8 cellular contexts compared by ENCODE assay signal in the genomic region with DNA sequence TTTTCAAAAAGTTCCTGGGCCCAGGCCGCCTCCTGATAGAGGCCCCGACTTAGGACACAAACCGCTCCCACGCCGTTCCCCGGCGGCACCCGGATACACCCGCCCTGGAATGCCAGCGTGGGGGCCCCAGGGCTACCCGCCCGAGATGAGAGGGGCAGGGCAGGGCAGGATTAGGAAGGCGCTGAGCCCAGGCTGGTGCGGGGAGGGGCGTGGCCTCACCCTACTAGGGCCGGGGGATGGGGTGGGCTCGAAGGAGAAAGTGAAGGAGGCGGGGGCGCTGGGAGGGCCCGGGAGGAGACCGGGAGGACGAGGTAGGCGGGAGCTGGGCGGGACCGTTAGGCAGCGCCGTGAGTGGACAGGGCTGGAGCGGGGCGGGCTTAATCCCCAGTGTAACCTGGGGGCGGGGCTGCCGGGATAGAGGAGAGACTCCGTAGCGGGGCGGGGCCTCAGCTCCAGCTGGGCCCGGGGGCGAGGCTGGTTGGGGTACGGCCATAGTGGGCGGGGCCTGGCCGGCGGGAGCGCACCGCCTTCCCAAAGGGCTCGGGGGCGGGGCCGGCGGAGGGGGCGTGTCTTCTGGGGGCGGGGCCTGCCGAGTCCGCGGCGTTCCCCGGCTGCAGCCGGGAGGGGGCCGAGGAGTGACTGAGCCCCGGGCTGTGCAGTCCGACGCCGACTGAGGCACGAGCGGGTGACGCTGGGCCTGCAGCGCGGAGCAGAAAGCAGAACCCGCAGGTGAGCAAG. TPM values are rescaled to one million over a fixed set of nuclear protein-coding genes. Genes with fewer than 3 reads are reported as not detected.
DNase-seq lines count a peak whose midpoint lies in the region; ATAC-seq and TF ChIP-seq lines count a peak whose summit lies in the region.

TSS of gene CD82 (plus strand) at position 656 of the 738 bp plus-strand sequence. CDS start 29,000 bp downstream, outside the sequence.

- H3K9ac ChIP-seq in endocrine pancreas (ENCODE audit: control insufficient read depth, insufficient read depth, low read length) = peak within 1 kb of the TSS; percentile 42

- H3K4me3 Mint-ChIP-seq in Calu3 (ENCODE audit: low read depth, unreplicated experiment) = peak within 1 kb of the TSS; percentile 83
- peak within 1 kb of the TSS; percentile 78 for H3K4me3 Mint-ChIP-seq in activated CD8-positive, alpha-beta memory T cell treated with anti-CD3 and anti-CD28 coated beads, Interleukin-2, amount 10 ng/mL, durations not matched to agents 7 days and 5 days

- H3K4me1 Mint-ChIP-seq in Calu3 (ENCODE audit: low read depth, unreplicated experiment) = peaks cover 37% of the 10 kb centered on the region
- peaks cover 53% of the 10 kb centered on the region for H3K4me1 Mint-ChIP-seq in activated CD8-positive, alpha-beta memory T cell treated with anti-CD3 and anti-CD28 coated beads, Interleukin-2, amount 10 ng/mL, durations not matched to agents 7 days and 5 days

- H3K4me3 ChIP-seq in endocrine pancreas (ENCODE audit: control insufficient read depth, insufficient read depth, low read length) = peak within 1 kb of the TSS; percentile 47

- H3K9me3 Mint-ChIP-seq in Calu3 (ENCODE audit: low read depth, unreplicated experiment) = no peaks in the 10 kb centered on the region
- H3K9me3 Mint-ChIP-seq in activated CD8-positive, alpha-beta memory T cell treated with anti-CD3 and anti-CD28 coated beads, Interleukin-2, amount 10 ng/mL, durations not matched to agents 7 days and 5 days (ENCODE audit: low read depth) = no peaks in the 10 kb centered on the region

- no peaks in the 10 kb centered on the region for H3K27me3 ChIP-seq in endocrine pancreas (ENCODE audit: control insufficient read depth, insufficient read depth, low read length)

- no peaks in the 10 kb centered on the region for H3K4me1 ChIP-seq in endocrine pancreas (ENCODE audit: control insufficient read depth, insufficient read depth, low read length)

- peak within 1 kb of the TSS; percentile 69 for H3K27ac Mint-ChIP-seq in Calu3 (ENCODE audit: unreplicated experiment)
- peak within 1 kb of the TSS; percentile 85 for H3K27ac Mint-ChIP-seq in activated CD8-positive, alpha-beta memory T cell treated with anti-CD3 and anti-CD28 coated beads, Interleukin-2, amount 10 ng/mL, durations not matched to agents 7 days and 5 days

- DNase-seq in Calu3 (peak; percentile 100), HUDEP-2 (lab: John Stamatoyannopoulos, UW; ENCODE audit: unreplicated experiment in 76 of 76) (peak; percentile 81 to 100 (median 99)), NOMO-1 treated with dmso at 0.1 percent for 144 hours (lab: John Stamatoyannopoulos, UW; ENCODE audit: unreplicated experiment) (peak; percentile 96), mesenteric fat pad (ENCODE audit: low spot score) (peak; percentile 100)
- DNase-seq in activated CD8-positive, alpha-beta memory T cell treated with anti-CD3 and anti-CD28 coated beads, Interleukin-2, amount 10 ng/mL, durations not matched to agents 7 days and 5 days = peak; percentile 99
- DNase-seq in stimulated activated CD8-positive, alpha-beta memory T cell treated with anti-CD3 and anti-CD28 coated beads, Interleukin-15, amount 100 ng/mL, for 24 hours (ENCODE audit: low read depth) = peak; percentile 97

- no peak for TF ChIP-seq CTCF in Calu3 (IDR thresholded peaks at IDR 0.05; ENCODE audit: unreplicated experiment)

- no TSS peak for BruUV-seq in Calu3 (replicated peaks; lab: Mats Ljungman, UMichigan)

- CTCF ChIA-PET in Calu3 (lab: Charles Lee) = interaction anchor here (0.7 to 2.4 kb wide), 5 partner anchors 8 to 172 kb away, joined by 3 to 14 read pairs (median 9); no protein-coding TSS in a partner anchor
- CTCF ChIA-PET in activated CD8-positive, alpha-beta memory T cell treated with anti-CD3 and anti-CD28 coated beads, Interleukin-2, amount 10 ng/mL, durations not matched to agents 7 days and 5 days (lab: Charles Lee) = interaction anchor here (0.7 to 12.9 kb wide), 6 partner anchors 8 to 54 kb away, joined by 3 to 530 read pairs (median 4); no protein-coding TSS in a partner anchor

- intact Hi-C loops in Calu3 (cut with micrococcal nuclease; ENCODE audit: unreplicated experiment) = no loop called here

- no peaks in the 10 kb centered on the region for H3K36me3 ChIP-seq in endocrine pancreas (ENCODE audit: control insufficient read depth, insufficient read depth, low read length)

- H3K9me3 ChIP-seq in endocrine pancreas (ENCODE audit: control insufficient read depth, low read length) = no peaks in the 10 kb centered on the region

- H3K36me3 Mint-ChIP-seq in Calu3 (ENCODE audit: insufficient read depth, unreplicated experiment) = peaks cover 24% of the 10 kb centered on the region
- peaks cover 14% of the 10 kb centered on the region for H3K36me3 Mint-ChIP-seq in activated CD8-positive, alpha-beta memory T cell treated with anti-CD3 and anti-CD28 coated beads, Interleukin-2, amount 10 ng/mL, durations not matched to agents 7 days and 5 days

- H3K27me3 Mint-ChIP-seq in Calu3 (ENCODE audit: unreplicated experiment) = no peaks in the 10 kb centered on the region
- H3K27me3 Mint-ChIP-seq in activated CD8-positive, alpha-beta memory T cell treated with anti-CD3 and anti-CD28 coated beads, Interleukin-2, amount 10 ng/mL, durations not matched to agents 7 days and 5 days = no peaks in the 10 kb centered on the region

- peak; percentile 72 for ATAC-seq in GM21381 (IDR thresholded peaks at IDR 0.05; ENCODE audit: unreplicated experiment)
- ATAC-seq in activated CD8-positive, alpha-beta memory T cell treated with anti-CD3 and anti-CD28 coated beads, Interleukin-2, amount 10 ng/mL, durations not matched to agents 7 days and 5 days = peak; percentile 93

RNA-seq across cellular contexts. Expression of gene CD82, which starts in this region (rescaled TPM):
- 26.4 and 32.6 TPM in 2 replicates for total RNA-seq in Calu3 (2022)
- total RNA-seq in activated CD8-positive, alpha-beta memory T cell treated with anti-CD3 and anti-CD28 coated beads, Interleukin-2, amount 10 ng/mL, durations not matched to agents 7 days and 5 days = 100 to 1,000 TPM in 1 of 2 experiments, 10 to 100 TPM in 1; 90.2 to 285 TPM
- total RNA-seq in mesenteric fat pad = 67.6 TPM

Comparison
In these comparisons a context has a peak if more than half of its experiments do, and no peak if none do; other contexts are left out.
1. Peak in every context shown above with its lines: DNase-seq, ATAC-seq and H3K4me3 ChIP-seq.